ENCODE assay signal across 8 cellular contexts in the genomic region with DNA sequence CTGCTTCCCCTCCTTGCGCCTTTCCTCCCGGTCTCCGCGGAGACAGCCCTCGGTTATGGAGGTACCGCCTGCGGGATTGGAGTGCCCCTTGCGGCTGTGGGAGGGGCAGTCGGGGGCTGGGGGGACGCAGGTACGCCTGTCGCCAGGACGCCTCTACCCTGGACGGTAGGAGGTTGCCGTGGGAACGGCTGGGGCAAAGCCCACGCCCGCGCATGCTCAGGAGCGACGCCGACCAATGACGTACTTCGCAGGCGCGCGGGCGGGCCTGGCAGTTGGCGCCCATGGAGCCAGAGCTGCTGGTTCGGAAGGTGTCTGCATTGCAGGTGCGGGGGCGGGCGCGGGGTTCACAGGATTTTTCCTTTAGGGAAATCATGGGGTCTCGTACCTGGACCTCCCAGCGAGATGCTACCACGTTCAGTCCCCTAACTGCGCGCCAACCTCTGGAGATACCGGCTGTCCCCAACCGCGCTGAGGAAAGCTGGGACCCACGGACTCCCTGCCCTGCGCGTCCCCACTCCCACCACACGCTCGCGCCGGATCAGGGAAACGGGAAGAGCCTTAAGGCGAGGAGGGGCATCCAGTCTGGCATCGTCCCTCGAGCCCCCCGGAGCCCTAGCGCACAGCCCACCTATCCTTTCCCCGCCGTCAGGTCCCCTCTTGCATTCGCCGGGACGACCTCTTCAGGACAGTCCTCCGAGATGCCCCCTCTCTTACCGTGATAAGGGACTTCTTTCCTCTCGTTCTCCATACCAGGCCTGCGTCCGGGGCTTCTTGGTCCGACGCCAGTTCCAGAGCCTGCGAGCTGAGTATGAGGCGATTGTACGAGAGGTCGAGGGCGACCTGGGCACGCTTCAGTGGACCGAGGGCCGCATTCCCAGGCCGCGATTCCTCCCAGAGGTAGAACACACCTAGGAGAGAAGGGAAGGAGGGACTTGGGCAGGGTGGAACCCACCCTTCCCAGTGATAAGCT. TPM values are rescaled to one million over a fixed set of nuclear protein-coding genes. Genes with fewer than 3 reads are reported as not detected.
DNase-seq lines count a peak whose midpoint lies in the region; TF ChIP-seq lines count a peak whose summit lies in the region.

A gene (plus strand): TSS at position 271 of the 970 bp plus-strand sequence. CDS start 11 bp downstream, at position 282.

- TF ChIP-seq CTCF in left ventricle myocardium inferior (IDR thresholded peaks at IDR 0.05; ENCODE audit: borderline replicate concordance) (no peak), type B pancreatic cell (conservative IDR thresholded peaks at IDR 0.05) (peak; percentile 1)

- intact Hi-C loops in left ventricle myocardium inferior (cut with micrococcal nuclease), result no loop called here
- intact Hi-C loops in posterior vena cava (cut with DNase I), result loop anchor here in 1 of 2 donors (5.0 kb wide), 1 partner anchor 1402 kb away; no protein-coding TSS in a partner anchor

- peak within 1 kb of the TSS; percentile 61 for H3K4me3 ChIP-seq in HAP-1
- peak within 1 kb of the TSS; percentile 78 for H3K4me3 ChIP-seq in left ventricle myocardium inferior

- H3K4me1 Mint-ChIP-seq in type B pancreatic cell (ENCODE audit: unreplicated experiment), result peaks cover 22% of the 10 kb centered on the region

- H3K27me3 Mint-ChIP-seq in type B pancreatic cell, result no peaks in the 10 kb centered on the region

- H3K9me3 Mint-ChIP-seq in type B pancreatic cell, result no peaks in the 10 kb centered on the region

- no peaks in the 10 kb centered on the region for H3K9me3 ChIP-seq in HAP-1
- no peaks in the 10 kb centered on the region for H3K9me3 ChIP-seq in left ventricle myocardium inferior (replicated peaks)

- H3K27ac ChIP-seq in left ventricle myocardium inferior (replicated peaks), result peak within 1 kb of the TSS; percentile 60

- no peaks in the 10 kb centered on the region for H3K36me3 Mint-ChIP-seq in type B pancreatic cell

- peaks cover 15% of the 10 kb centered on the region for H3K36me3 ChIP-seq in HAP-1 (replicated peaks)
- no peaks in the 10 kb centered on the region for H3K36me3 ChIP-seq in left ventricle myocardium inferior

- peak within 1 kb of the TSS; percentile 83 for H3K27ac Mint-ChIP-seq in type B pancreatic cell

- H3K27me3 ChIP-seq in HAP-1 (ENCODE audit: low read depth), result no peaks in the 10 kb centered on the region
- no peaks in the 10 kb centered on the region for H3K27me3 ChIP-seq in left ventricle myocardium inferior (ENCODE audit: low read depth)

- peak; percentile 96 for DNase-seq in DMS 273 (lab: John Stamatoyannopoulos, UW; ENCODE audit: unreplicated experiment)
- peak; percentile 73 to 92 for DNase-seq in HAP-1 (ENCODE audit: low spot score in 2 of 2)
- DNase-seq in NCI-H146 treated with DMSO at 0.1 percent for 48 hours (lab: John Stamatoyannopoulos, UW; ENCODE audit: unreplicated experiment), result peak; percentile 73
- DNase-seq in T-helper 1 cell, result peak; percentile 76 to 86 (median 82)
- peak; percentile 68 for DNase-seq in amniotic stem cell (lab: John Stamatoyannopoulos, UW)
- peak; percentile 84 for DNase-seq in left ventricle myocardium inferior
- peak; percentile 96 for DNase-seq in posterior vena cava (ENCODE audit: low spot score)
- DNase-seq in type B pancreatic cell (ENCODE audit: extremely low spot score, unreplicated experiment), result peak; percentile 89

- H3K4me1 ChIP-seq in HAP-1 (peaks cover 7% of the 10 kb centered on the region), left ventricle myocardium inferior (peaks cover 44% of the 10 kb centered on the region)

- H3K4me3 Mint-ChIP-seq in type B pancreatic cell, result peak within 1 kb of the TSS; percentile 92

- in situ Hi-C loops in HAP-1 (cut with MboI; ENCODE audit: low sequenced_read_pairs), result no loop called here

RNA-seq across cellular contexts. Expression of the gene that starts here (rescaled TPM):
- 0.71 TPM for total RNA-seq in left ventricle myocardium inferior
- 1 to 10 TPM in 1 of 2 donors, under 1 TPM in 1; 0.33 to 1.1 TPM for total RNA-seq in posterior vena cava
- total RNA-seq in type B pancreatic cell (ENCODE audit: low replicate concordance), result 4.3 and 4.7 TPM in 2 replicates

Comparison
In these comparisons a context has a peak if more than half of its experiments do, and no peak if none do; other contexts are left out.
1. Peak in every context shown above with its lines: DNase-seq, H3K4me3 ChIP-seq and H3K27ac ChIP-seq.
2. Peak in DNase-seq, H3K4me3 ChIP-seq and H3K27ac ChIP-seq in left ventricle myocardium inferior; RNA of the gene not detected or under 1 TPM.